In the genomic region with DNA sequence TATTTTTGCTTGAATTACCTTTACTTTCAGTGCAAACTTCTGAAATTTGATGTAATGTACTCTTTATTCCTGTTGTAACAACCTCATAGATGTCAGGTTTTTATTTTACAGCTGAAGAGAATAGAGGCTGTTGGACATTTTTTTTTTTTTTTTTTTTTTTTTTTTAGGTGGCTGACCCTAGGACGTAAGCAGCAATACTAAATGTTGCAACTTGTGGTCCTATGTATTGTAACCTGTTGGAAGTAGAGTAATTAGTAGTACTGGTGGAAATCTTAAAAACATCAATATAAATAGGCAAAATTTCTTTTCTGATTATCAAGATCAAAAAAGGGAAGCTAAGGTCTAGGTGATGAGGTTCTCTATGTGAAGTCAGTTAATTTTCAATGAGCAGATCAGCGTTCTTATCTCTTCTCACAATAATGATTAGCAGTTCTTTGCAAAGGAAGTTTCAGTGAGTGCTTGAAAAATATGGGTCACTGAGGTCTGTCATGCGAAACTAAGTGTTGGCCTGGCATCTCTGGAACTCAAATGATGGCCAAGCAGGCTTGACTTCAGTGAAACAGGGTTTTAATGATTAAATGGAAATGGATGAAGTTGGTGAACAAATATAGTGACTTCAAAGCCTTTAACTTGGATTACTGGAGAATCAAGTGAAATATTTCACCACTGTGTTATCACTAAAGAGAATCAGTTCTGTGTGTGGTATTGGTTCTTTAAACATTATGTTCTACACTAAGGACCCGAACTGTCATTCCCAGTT, we compare ENCODE assay signal across 23 cellular contexts. TPM values are rescaled to one million over a fixed set of nuclear protein-coding genes. Genes with fewer than 3 reads are reported as not detected.
DNase-seq lines count a peak whose midpoint lies in the region; ATAC-seq and TF ChIP-seq lines count a peak whose summit lies in the region.
"Had no signal": no experiment of that assay in that cellular context is flagged by ENCODE, and none has a peak within 500 bp of the region (broad histone marks: within the 10 kb centered on the region; RNA-seq: fewer than 3 reads in every experiment).

No MANE protein-coding gene starts in this region.

- no peak overlapping the region for H3K4me3 ChIP-seq in body of pancreas
- no peak overlapping the region for H3K4me3 ChIP-seq in left lung
- H3K4me3 ChIP-seq: neural progenitor cell, upper lobe of right lung had no signal

- intact Hi-C loops in body of pancreas (cut with DNase I): no loop called here
- intact Hi-C loops in left lung (cut with DNase I): no loop called here

- H3K4me3 Mint-ChIP-seq in T-cell: no peak overlapping the region
- H3K4me3 Mint-ChIP-seq: activated T-cell treated with anti-CD3 and anti-CD28 coated beads, Interleukin-2, amount 50 U/mL, for 24 hours; CD4-positive, alpha-beta memory T cell; neural progenitor cell; stimulated activated naive B cell treated with anti-CD40 and anti-IgM and Interleukin-4, amounts not matched to agents 10 μg/mL and 1 μg/mL and 100 μg/mL, for 72 hours had no signal

- no peak overlapping the region for H3K27ac Mint-ChIP-seq in T-cell
- H3K27ac Mint-ChIP-seq: activated T-cell treated with anti-CD3 and anti-CD28 coated beads, Interleukin-2, amount 50 U/mL, for 24 hours; CD4-positive, alpha-beta memory T cell; neural progenitor cell; stimulated activated naive B cell treated with anti-CD40 and anti-IgM and Interleukin-4, amounts not matched to agents 10 μg/mL and 1 μg/mL and 100 μg/mL, for 72 hours had no signal

- H3K27ac ChIP-seq in body of pancreas: peak overlapping the region in 2 of 4 donors; percentile 25 to 39
- H3K27ac ChIP-seq in left lung: no peak overlapping the region
- H3K27ac ChIP-seq: 22Rv1, HL-60, neural progenitor cell, upper lobe of right lung, VCaP had no signal

- DNase-seq in DMS53 (lab: John Stamatoyannopoulos, UW): peak; percentile 27
- no peak for DNase-seq in DMS53 treated with DMSO at 0.1 percent for 48 hours (lab: John Stamatoyannopoulos, UW; ENCODE audit: unreplicated experiment)
- peak in 1 of 4 donors; percentile 30 for DNase-seq in body of pancreas
- no peak for DNase-seq in left lung
- no peak for DNase-seq in dermis blood vessel endothelial cell
- no peak for DNase-seq in T-cell
- no peak for DNase-seq in nucleus accumbens (lab: John Stamatoyannopoulos, UW)
- no peak for DNase-seq in cerebellar cortex (ENCODE audit: low spot score)
- DNase-seq: activated CD4-positive, alpha-beta T cell treated with anti-CD3 and anti-CD28 coated beads for 4 hours; activated gamma-delta T cell treated with Interleukin-2 at 50 U/mL for 16 hours; activated T-cell treated with anti-CD3 and anti-CD28 coated beads, Interleukin-2, amount 50 U/mL, for 24 hours; CD4-positive, alpha-beta memory T cell; DMS153; NCI-H524; Right ventricle myocardium superior; stimulated activated naive B cell treated with anti-CD40 and anti-IgM and Interleukin-4, amounts not matched to agents 10 μg/mL and 1 μg/mL and 100 μg/mL, for 72 hours; T-helper 9 cell; upper lobe of right lung had no signal

- no peaks in the 10 kb centered on the region for H3K36me3 ChIP-seq in body of pancreas (replicated peaks in 1 of 2; ENCODE audit: insufficient read depth in 1 of 2, low read depth in 2 of 2)
- H3K36me3 ChIP-seq in left lung: no peaks in the 10 kb centered on the region
- H3K36me3 ChIP-seq: neural progenitor cell, upper lobe of right lung had no signal

- no peaks in the 10 kb centered on the region for H3K36me3 Mint-ChIP-seq in T-cell
- H3K36me3 Mint-ChIP-seq: CD4-positive, alpha-beta memory T cell; stimulated activated naive B cell treated with anti-CD40 and anti-IgM and Interleukin-4, amounts not matched to agents 10 μg/mL and 1 μg/mL and 100 μg/mL, for 72 hours had no signal

- H3K4me1 ChIP-seq in body of pancreas (no peaks in the 10 kb centered on the region), left lung (no peaks in the 10 kb centered on the region)
- H3K4me1 ChIP-seq: neural progenitor cell, upper lobe of right lung had no signal

- no peaks in the 10 kb centered on the region for H3K27me3 ChIP-seq in body of pancreas
- no peaks in the 10 kb centered on the region for H3K27me3 ChIP-seq in left lung
- H3K27me3 ChIP-seq: neural progenitor cell, upper lobe of right lung had no signal

- H3K27me3 Mint-ChIP-seq in T-cell: no peaks in the 10 kb centered on the region
- H3K27me3 Mint-ChIP-seq: activated T-cell treated with anti-CD3 and anti-CD28 coated beads, Interleukin-2, amount 50 U/mL, for 24 hours; CD4-positive, alpha-beta memory T cell; stimulated activated naive B cell treated with anti-CD40 and anti-IgM and Interleukin-4, amounts not matched to agents 10 μg/mL and 1 μg/mL and 100 μg/mL, for 72 hours had no signal

- no peaks in the 10 kb centered on the region for H3K4me1 Mint-ChIP-seq in T-cell
- H3K4me1 Mint-ChIP-seq: CD4-positive, alpha-beta memory T cell; neural progenitor cell; stimulated activated naive B cell treated with anti-CD40 and anti-IgM and Interleukin-4, amounts not matched to agents 10 μg/mL and 1 μg/mL and 100 μg/mL, for 72 hours had no signal

- POLR2A ChIA-PET in T-cell (lab: Charles Lee): interaction anchor here (0.6 to 0.7 kb wide), 2 partner anchors 255 to 324 kb away, joined by 3 to 5 read pairs; no protein-coding TSS in a partner anchor

- peak; percentile 85 for ATAC-seq in body of pancreas
- peak; percentile 19 for ATAC-seq in left lung
- ATAC-seq in T-cell (replicated peaks in 1 of 4): no peak
- ATAC-seq: stimulated activated naive B cell treated with anti-CD40 and anti-IgM and Interleukin-4, amounts not matched to agents 10 μg/mL and 1 μg/mL and 100 μg/mL, for 72 hours; upper lobe of right lung had no signal

- CTCF ChIA-PET in T-cell (lab: Charles Lee): interaction anchor here in 1 of 2 donors (0.6 kb wide), 1 partner anchor 1412 kb away, joined by 5 read pairs; no protein-coding TSS in a partner anchor

- 33 to 37% methylated on average over 4 of the region's 4 CpGs for WGBS in body of pancreas, 2 donors

- no peak for TF ChIP-seq POLR2A in body of pancreas (IDR thresholded peaks at IDR 0.05)

- H3K9me3 Mint-ChIP-seq in T-cell: peaks cover 11 to 30% (median 13%) of the 10 kb centered on the region in 3 donors

- H3K9me3 ChIP-seq in body of pancreas (peaks cover 0 to 12% (median 0%) of the 10 kb centered on the region in 3 donors), left lung (peaks cover 0 to 19% of the 10 kb centered on the region in 2 donors)
- H3K9me3 ChIP-seq: upper lobe of right lung had no signal

- TF ChIP-seq CTCF in body of pancreas (IDR thresholded peaks at IDR 0.05) (no peak), left lung (IDR thresholded peaks at IDR 0.05) (no peak)

RNA-seq across cellular contexts. Expression of a gene that starts 42.7 kb away (rescaled TPM):
- total RNA-seq in body of pancreas (10 to 100 TPM; 35.3 to 42.0 TPM), left lung (10 to 100 TPM; 10.9 to 15.4 TPM), dermis blood vessel endothelial cell (0.79 and 2.6 TPM in 2 replicates), T-cell (under 1 TPM in 3 of 5 donors, not detected in 2; 0.06 to 0.09 (median 0.07) TPM)
- total RNA-seq: activated CD8-positive, alpha-beta memory T cell treated with anti-CD3 and anti-CD28 coated beads for 36 hours; CD4-positive, alpha-beta memory T cell had no signal

Comparison
In these comparisons a context has a peak if more than half of its experiments do, and no peak if none do; other contexts are left out.
1. ATAC-seq: peak in body of pancreas (single experiment) and left lung (single experiment); none in T-cell (0 of 4).